Comparison of ENCODE assay signal across 1 cellular context in the genomic region with DNA sequence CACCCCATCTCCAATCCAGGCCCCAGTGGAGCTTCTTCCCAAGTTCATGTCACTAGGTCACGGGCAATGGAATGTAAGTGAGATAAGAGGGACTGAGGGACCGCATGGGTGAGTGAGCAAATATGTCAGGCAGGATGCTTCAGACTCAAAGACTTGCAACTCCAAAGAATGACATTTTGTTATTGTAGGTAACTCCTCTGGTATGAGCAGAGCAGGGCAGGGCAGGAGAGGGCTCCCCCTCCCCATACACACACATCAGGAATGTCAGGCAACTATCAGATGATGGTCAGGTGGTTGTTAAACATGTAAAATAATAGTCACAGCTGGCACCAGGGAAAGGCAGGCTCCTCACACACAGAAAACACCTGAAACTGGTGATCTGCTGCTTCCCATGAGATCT.
TF ChIP-seq lines count a peak whose summit lies in the region.

No MANE protein-coding gene starts in this region.

TF ChIP-seq in HepG2, 621 proteins besides CTCF, POLR2A, EP300 and RAD21:
- TF ChIP-seq, protein P1, sequence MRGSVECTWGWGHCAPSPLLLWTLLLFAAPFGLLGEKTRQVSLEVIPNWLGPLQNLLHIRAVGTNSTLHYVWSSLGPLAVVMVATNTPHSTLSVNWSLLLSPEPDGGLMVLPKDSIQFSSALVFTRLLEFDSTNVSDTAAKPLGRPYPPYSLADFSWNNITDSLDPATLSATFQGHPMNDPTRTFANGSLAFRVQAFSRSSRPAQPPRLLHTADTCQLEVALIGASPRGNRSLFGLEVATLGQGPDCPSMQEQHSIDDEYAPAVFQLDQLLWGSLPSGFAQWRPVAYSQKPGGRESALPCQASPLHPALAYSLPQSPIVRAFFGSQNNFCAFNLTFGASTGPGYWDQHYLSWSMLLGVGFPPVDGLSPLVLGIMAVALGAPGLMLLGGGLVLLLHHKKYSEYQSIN (CRISPR knock-in tag; IDR thresholded peaks at IDR 0.05; ENCODE audit: borderline replicate concordance), result no peak
- TF ChIP-seq JUN (CRISPR knock-in tag; IDR thresholded peaks at IDR 0.05) (no peak), ZFYVE20 (CRISPR knock-in tag; IDR thresholded peaks at IDR 0.05; ENCODE audit: borderline replicate concordance, low read depth) (no peak)
- TF ChIP-seq, protein P2, sequence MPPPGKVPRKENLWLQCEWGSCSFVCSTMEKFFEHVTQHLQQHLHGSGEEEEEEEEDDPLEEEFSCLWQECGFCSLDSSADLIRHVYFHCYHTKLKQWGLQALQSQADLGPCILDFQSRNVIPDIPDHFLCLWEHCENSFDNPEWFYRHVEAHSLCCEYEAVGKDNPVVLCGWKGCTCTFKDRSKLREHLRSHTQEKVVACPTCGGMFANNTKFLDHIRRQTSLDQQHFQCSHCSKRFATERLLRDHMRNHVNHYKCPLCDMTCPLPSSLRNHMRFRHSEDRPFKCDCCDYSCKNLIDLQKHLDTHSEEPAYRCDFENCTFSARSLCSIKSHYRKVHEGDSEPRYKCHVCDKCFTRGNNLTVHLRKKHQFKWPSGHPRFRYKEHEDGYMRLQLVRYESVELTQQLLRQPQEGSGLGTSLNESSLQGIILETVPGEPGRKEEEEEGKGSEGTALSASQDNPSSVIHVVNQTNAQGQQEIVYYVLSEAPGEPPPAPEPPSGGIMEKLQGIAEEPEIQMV (CRISPR knock-in tag; IDR thresholded peaks at IDR 0.05; ENCODE audit: low read depth), result no peak
